Comparison of ENCODE assay signal across 11 cellular contexts in genomic region chr18:44651453-44651852, GRCh38. TPM values are rescaled to one million over a fixed set of nuclear protein-coding genes. Genes with fewer than 3 reads are reported as not detected.
A peak's percentile ranks its signal among the peaks of the same experiment; 100 is the strongest.
DNase-seq lines count a peak whose midpoint lies in the region; ATAC-seq, FAIRE-seq and TF ChIP-seq lines count a peak whose summit lies in the region.
"Had no signal": no experiment of that assay in that cellular context is flagged by ENCODE, and none has a peak within 500 bp of the region (broad histone marks: within the 10 kb centered on the region; RNA-seq: fewer than 3 reads in every experiment).

No MANE protein-coding gene starts in this region.

- H3K27me3 Mint-ChIP-seq in HFFc6 (ENCODE audit: insufficient read depth) = no peaks in the 10 kb centered on the region
- H3K27me3 Mint-ChIP-seq in CD8-positive, alpha-beta memory T cell = peaks cover 2 to 35% of the 10 kb centered on the region in 2 donors
- H3K27me3 Mint-ChIP-seq: stimulated activated naive CD8-positive, alpha-beta T cell treated with anti-CD3 and anti-CD28 coated beads, Interleukin-15, amount 100 ng/mL, for 72 hours had no signal

- 25% methylated on average over 6 of the region's 6 CpGs for WGBS in hepatocyte (ENCODE audit: low lambda C conversion rate, missing lambda C conversion rate)
- 41 to 49% methylated on average over 6 of the region's 6 CpGs for WGBS in upper lobe of left lung, 2 donors
- 28% methylated on average over 6 of the region's 6 CpGs for WGBS in HepG2 (ENCODE audit: low lambda C conversion rate)

- BruUV-seq in HepG2 (replicated peaks; lab: Mats Ljungman, UMichigan) = no TSS peak

- no peak for TF ChIP-seq EP300 in upper lobe of left lung (IDR thresholded peaks at IDR 0.05)
- TF ChIP-seq EP300 in HepG2 (IDR thresholded peaks at IDR 0.05; ENCODE audit: low read depth in 2 of 2, low read length in 2 of 2) = no peak
- no peak for TF ChIP-seq EP300 in HepG2 (CRISPR knock-in tag; IDR thresholded peaks at IDR 0.05; ENCODE audit: borderline replicate concordance)

- POLR2A ChIA-PET in HepG2 (lab: Yijun Ruan, JAX) = no interaction called here
- POLR2A ChIA-PET in CD8-positive, alpha-beta memory T cell (lab: Charles Lee) = no interaction called here

- no peaks in the 10 kb centered on the region; the same call in 1 of the 2 replicates for H3K9me3 Mint-ChIP-seq in HFFc6
- H3K9me3 Mint-ChIP-seq in CD8-positive, alpha-beta memory T cell = peaks cover 0 to 2% (median 0%) of the 10 kb centered on the region in 5 donors
- H3K9me3 Mint-ChIP-seq: stimulated activated naive CD8-positive, alpha-beta T cell treated with anti-CD3 and anti-CD28 coated beads, Interleukin-15, amount 100 ng/mL, for 72 hours had no signal

- no peaks in the 10 kb centered on the region for H4K20me1 ChIP-seq in hepatocyte (ENCODE audit: insufficient read depth, poor library complexity, severe bottlenecking)
- no peaks in the 10 kb centered on the region for H4K20me1 ChIP-seq in HepG2 (ENCODE audit: insufficient read depth, low read length)

- H3K79me2 ChIP-seq in hepatocyte (no peaks in the 10 kb centered on the region), HepG2 (ENCODE audit: insufficient read depth, low read length) (no peaks in the 10 kb centered on the region)

- FAIRE-seq in HepG2 (lab: Jason Lieb, UNC) = no peak

- peak; percentile 78 to 92 for ATAC-seq in upper lobe of left lung (ENCODE audit: low FRiP score in 2 of 2)
- ATAC-seq in HepG2 = no peak
- no peak for ATAC-seq in HG02759 (IDR thresholded peaks at IDR 0.05; ENCODE audit: unreplicated experiment)
- ATAC-seq: stimulated activated naive CD8-positive, alpha-beta T cell treated with anti-CD3 and anti-CD28 coated beads, Interleukin-15, amount 100 ng/mL, for 72 hours had no signal

- intact Hi-C loops in HepG2 (cut with micrococcal nuclease; ENCODE audit: unreplicated experiment) = no loop called here

- no peak overlapping the region for H3K9ac ChIP-seq in HepG2 (ENCODE audit: insufficient read depth, low read depth, low read length)

- H3K36me3 Mint-ChIP-seq in HFFc6 (ENCODE audit: low read depth) = no peaks in the 10 kb centered on the region
- H3K36me3 Mint-ChIP-seq in CD8-positive, alpha-beta memory T cell = no peaks in the 10 kb centered on the region

- in situ Hi-C loops in HepG2 (cut with HindIII; ENCODE audit: extremely low pct_ligation_motif_present, low pct_unique_long_range_greater_than_20kb) = no loop called here

- H3K27ac Mint-ChIP-seq in HFFc6 = no peak overlapping the region
- H3K27ac Mint-ChIP-seq in CD8-positive, alpha-beta memory T cell = no peak overlapping the region
- H3K27ac Mint-ChIP-seq: stimulated activated naive CD8-positive, alpha-beta T cell treated with anti-CD3 and anti-CD28 coated beads, Interleukin-15, amount 100 ng/mL, for 72 hours had no signal

- H3K4me1 ChIP-seq in hepatocyte (ENCODE audit: insufficient read depth) = peaks cover 12% of the 10 kb centered on the region
- peaks cover 0 to 4% (median 0%) of the 10 kb centered on the region in 4 donors for H3K4me1 ChIP-seq in upper lobe of left lung
- no peaks in the 10 kb centered on the region for H3K4me1 ChIP-seq in HepG2 (ENCODE audit: insufficient read depth, low read length)
- H3K4me1 ChIP-seq in CD8-positive, alpha-beta memory T cell (ENCODE audit: insufficient read depth, low read length) = no peaks in the 10 kb centered on the region

- TF ChIP-seq CTCF in HFFc6 (IDR thresholded peaks at IDR 0.05) = no peak
- no peak for TF ChIP-seq CTCF in hepatocyte (IDR thresholded peaks at IDR 0.05; ENCODE audit: poor library complexity)
- TF ChIP-seq CTCF in upper lobe of left lung (IDR thresholded peaks at IDR 0.05) = no peak
- TF ChIP-seq CTCF in HepG2 (CRISPR knock-in tag; IDR thresholded peaks at IDR 0.05) = no peak

- H3K4me3 Mint-ChIP-seq in HFFc6 = no peak overlapping the region
- H3K4me3 Mint-ChIP-seq in CD8-positive, alpha-beta memory T cell = no peak overlapping the region
- H3K4me3 Mint-ChIP-seq: stimulated activated naive CD8-positive, alpha-beta T cell treated with anti-CD3 and anti-CD28 coated beads, Interleukin-15, amount 100 ng/mL, for 72 hours had no signal

- no peak overlapping the region for H3K4me2 ChIP-seq in hepatocyte
- no peak overlapping the region for H3K4me2 ChIP-seq in HepG2 (ENCODE audit: low read depth, low read length)

- no peak for TF ChIP-seq POLR2A in upper lobe of left lung (IDR thresholded peaks at IDR 0.05)
- TF ChIP-seq POLR2A in HepG2 (IDR thresholded peaks at IDR 0.05; ENCODE audit: insufficient read depth in 1 of 2, low read depth in 2 of 2, low read length in 2 of 2) = no peak

- no peaks in the 10 kb centered on the region for H3K9me2 ChIP-seq in hepatocyte (replicated peaks; ENCODE audit: insufficient read depth)

- H3K27ac ChIP-seq in hepatocyte (peak overlapping the region; percentile 47), upper lobe of left lung (no peak overlapping the region), HepG2 (ENCODE audit: extremely low read length, insufficient read depth, low read length) (no peak overlapping the region)
- H3K27ac ChIP-seq in CD8-positive, alpha-beta memory T cell (ENCODE audit: low read depth, low read length) = no peak overlapping the region
- H3K27ac ChIP-seq: WERI-Rb-1 had no signal

- DNase-seq in HFFc6 (peak; percentile 33), amniotic epithelial cell (ENCODE audit: low read depth) (peak; percentile 62), hepatocyte (ENCODE audit: low spot score) (peak; percentile 39), upper lobe of left lung (no peak), HepG2 (ENCODE audit: low spot score) (no peak)
- no peak for DNase-seq in CD8-positive, alpha-beta memory T cell
- DNase-seq: activated effector memory CD4-positive, alpha-beta T cell treated with anti-CD3 and anti-CD28 coated beads, Interleukin-2, amount 50 U/mL, for 16 hours; effector memory CD4-positive, alpha-beta T cell; stimulated activated naive CD8-positive, alpha-beta T cell treated with anti-CD3 and anti-CD28 coated beads, Interleukin-15, amount 100 ng/mL, for 72 hours; WERI-Rb-1 had no signal

- peaks cover 17% of the 10 kb centered on the region; the same call in 1 of the 2 replicates for H3K4me1 Mint-ChIP-seq in HFFc6 (ENCODE audit: low read depth)
- no peaks in the 10 kb centered on the region for H3K4me1 Mint-ChIP-seq in CD8-positive, alpha-beta memory T cell
- H3K4me1 Mint-ChIP-seq: stimulated activated naive CD8-positive, alpha-beta T cell treated with anti-CD3 and anti-CD28 coated beads, Interleukin-15, amount 100 ng/mL, for 72 hours had no signal

- H2AFZ ChIP-seq in hepatocyte (no peak overlapping the region), HepG2 (ENCODE audit: low read length) (no peak overlapping the region)

- H3K9me3 ChIP-seq in hepatocyte (ENCODE audit: low read depth) = no peaks in the 10 kb centered on the region
- H3K9me3 ChIP-seq in upper lobe of left lung = no peaks in the 10 kb centered on the region
- H3K9me3 ChIP-seq in HepG2 (ENCODE audit: low read length) = no peaks in the 10 kb centered on the region
- H3K9me3 ChIP-seq in CD8-positive, alpha-beta memory T cell (ENCODE audit: low read length) = no peaks in the 10 kb centered on the region

- CTCF ChIA-PET in HepG2 (lab: Yijun Ruan, JAX; ENCODE audit: low intra/inter-chr PET ratio, low total read pairs) = no interaction called here
- CTCF ChIA-PET in CD8-positive, alpha-beta memory T cell (lab: Charles Lee) = no interaction called here

- H3K4me3 ChIP-seq in hepatocyte (no peak overlapping the region), upper lobe of left lung (no peak overlapping the region), HepG2 (replicated peaks in 1 of 3; ENCODE audit: insufficient read depth in 1 of 3, low read depth in 2 of 3, low read length in 3 of 3) (no peak overlapping the region)
- H3K4me3 ChIP-seq in CD8-positive, alpha-beta memory T cell (ENCODE audit: low read length) = no peak overlapping the region

- H3K36me3 ChIP-seq in hepatocyte (replicated peaks; ENCODE audit: insufficient read depth, low read depth) = no peaks in the 10 kb centered on the region
- H3K36me3 ChIP-seq in upper lobe of left lung = no peaks in the 10 kb centered on the region
- H3K36me3 ChIP-seq in HepG2 (replicated peaks in 1 of 2; ENCODE audit: control insufficient read depth in 1 of 2, insufficient read depth in 2 of 2, low read length in 2 of 2) = no peaks in the 10 kb centered on the region
- no peaks in the 10 kb centered on the region for H3K36me3 ChIP-seq in CD8-positive, alpha-beta memory T cell (ENCODE audit: insufficient read depth, low read length)
- H3K36me3 ChIP-seq: WERI-Rb-1 had no signal

- TF ChIP-seq RAD21 in HepG2 (CRISPR knock-in tag; IDR thresholded peaks at IDR 0.05) = no peak

- no peaks in the 10 kb centered on the region for H3K27me3 ChIP-seq in hepatocyte
- no peaks in the 10 kb centered on the region for H3K27me3 ChIP-seq in upper lobe of left lung
- no peaks in the 10 kb centered on the region for H3K27me3 ChIP-seq in HepG2 (ENCODE audit: control insufficient read depth in 1 of 2, insufficient read depth in 2 of 2, low read length in 2 of 2)
- no peaks in the 10 kb centered on the region for H3K27me3 ChIP-seq in CD8-positive, alpha-beta memory T cell (ENCODE audit: insufficient read depth, low read length, poor library complexity, severe bottlenecking)

RNA-seq across cellular contexts. Expression of gene SETBP1, which starts 29.2 kb away (rescaled TPM):
- total RNA-seq in HFFc6 (2021; fragmentation: NEBNext Ultra II Directional; extraction: Animal tissue kit (Norgen Biotek cat#: 25700)) = under 1 TPM; 0.03 to 0.40 (median 0.09) TPM
- total RNA-seq in hepatocyte = 20.1 and 21.1 TPM in 2 replicates
- 8.6 and 10.3 TPM in 2 replicates for polyA plus RNA-seq in hepatocyte
- 10 to 100 TPM; 11.7 to 38.8 (median 16.6) TPM for total RNA-seq in upper lobe of left lung
- 0.18 and 0.20 TPM in 2 replicates for total RNA-seq in HepG2 (2016; rRNA removed; fragmentation: Illumina TruSeq; extraction: Trizol)
- 2.5 and 2.7 TPM in 2 replicates for total RNA-seq in HepG2 (2016; cell fraction: cytosol; rRNA removed; fragmentation: Illumina TruSeq; extraction: Trizol; ENCODE audit: low read depth)
- 0.15 and 0.16 TPM in 2 replicates for total RNA-seq in HepG2 (2016; cell fraction: insoluble cytoplasmic fraction; rRNA removed; fragmentation: Illumina TruSeq; extraction: Trizol)
- total RNA-seq in HepG2 (2016; cell fraction: membrane; rRNA removed; fragmentation: Illumina TruSeq; extraction: Trizol) = 0.31 and 0.62 TPM in 2 replicates
- 1.1 and 1.3 TPM in 2 replicates for total RNA-seq in HepG2 (2016; cell fraction: nucleus; rRNA removed; fragmentation: Illumina TruSeq; extraction: Trizol)
- polyA plus RNA-seq in HepG2 (2011; rRNA removed) = 0.65 and 0.73 TPM in 2 replicates
- 0.20 and 0.42 TPM in 2 replicates for polyA plus RNA-seq in HepG2 (2011; cell fraction: cytosol; rRNA removed)
- 1.8 TPM in 2 replicates for polyA plus RNA-seq in HepG2 (2011; cell fraction: nucleus; rRNA removed)
- 0.93 and 2.0 TPM in 2 replicates for polyA plus RNA-seq in HepG2 (2012)
- polyA plus RNA-seq in HepG2 (2016; cell fraction: cytosol; fragmentation: Illumina TruSeq; extraction: Trizol; ENCODE audit: low read depth) = not detected in 2 replicates
- polyA plus RNA-seq in HepG2 (2016; cell fraction: insoluble cytoplasmic fraction; fragmentation: Illumina TruSeq; extraction: Trizol; ENCODE audit: low read depth) = 0.05 and 0.09 TPM in 2 replicates
- polyA plus RNA-seq in HepG2 (2016; cell fraction: membrane; fragmentation: Illumina TruSeq; extraction: Trizol; ENCODE audit: low read depth) = 0.08 TPM in 1 of 2 replicates, not detected in the other
- 0.08 and 0.32 TPM in 2 replicates for polyA plus RNA-seq in HepG2 (2016; cell fraction: nucleus; fragmentation: Illumina TruSeq; extraction: Trizol; ENCODE audit: insufficient read depth, low read depth)
- 2.0 and 2.9 TPM in 2 replicates for polyA minus RNA-seq in HepG2 (2011; rRNA and poly(A)+ RNA removed; ENCODE audit: low replicate concordance)
- polyA minus RNA-seq in HepG2 (2011; cell fraction: cytosol; rRNA and poly(A)+ RNA removed) = 0.26 and 1.1 TPM in 2 replicates
- 6.8 and 10.6 TPM in 2 replicates for polyA minus RNA-seq in HepG2 (2011; cell fraction: nucleus; rRNA and poly(A)+ RNA removed)
- 10 to 100 TPM; 13.9 to 14.1 TPM for total RNA-seq in CD8-positive, alpha-beta memory T cell
- polyA plus RNA-seq in CD8-positive, alpha-beta memory T cell = 0.22 TPM

Comparison
In these comparisons a context has a peak if more than half of its experiments do, and no peak if none do; other contexts are left out.
1. DNase-seq: peak in HFFc6 (single experiment), amniotic epithelial cell (single experiment) and hepatocyte (single experiment); none in upper lobe of left lung (0 of 2), HepG2 (single experiment) and CD8-positive, alpha-beta memory T cell (0 of 5).
2. ATAC-seq: peak in upper lobe of left lung (2 of 2); none in HepG2 (single experiment) and HG02759 (single experiment).